Comparison of ENCODE assay signal across 1 cellular context in genomic region chr4:17812801-17813200, GRCh38.
TF ChIP-seq lines count a peak whose summit lies in the region.

No MANE protein-coding gene starts in this region.

TF ChIP-seq in HEK293, 187 proteins besides CTCF, POLR2A, EP300 and RAD21 (continued from another document):
- no peak for TF ChIP-seq PRDM2 (tag by site-specific recombination; IDR thresholded peaks at IDR 0.05; ENCODE audit: borderline replicate concordance)
- no peak for TF ChIP-seq KLF8 (tag by site-specific recombination; IDR thresholded peaks at IDR 0.05)
- TF ChIP-seq ATF2 (tag by site-specific recombination; IDR thresholded peaks at IDR 0.05; ENCODE audit: low read depth), result no peak
- no peak for TF ChIP-seq ZNF362 (tag by site-specific recombination; IDR thresholded peaks at IDR 0.05)
- no peak for TF ChIP-seq GLI2 (tag by site-specific recombination; IDR thresholded peaks at IDR 0.05; ENCODE audit: borderline replicate concordance, low read depth)
- no peak for TF ChIP-seq ZNF521 (tag by site-specific recombination; IDR thresholded peaks at IDR 0.05)
- TF ChIP-seq ZNF501 (tag by site-specific recombination; IDR thresholded peaks at IDR 0.05), result no peak
TF ChIP-seq in HEK293: peak in this region for 0.
